In genomic region chr3:10974131-10974530, GRCh38 we compare ENCODE assay signal across 38 cellular contexts. TPM values are rescaled to one million over a fixed set of nuclear protein-coding genes. Genes with fewer than 3 reads are reported as not detected.
"Had no signal": no experiment of that assay in that cellular context is flagged by ENCODE, and none has a peak within 500 bp of the region (broad histone marks: within the 10 kb centered on the region; RNA-seq: fewer than 3 reads in every experiment).

No MANE protein-coding gene starts in this region.

- H3K4me3 ChIP-seq: MG63 had no signal

- H3K9me3 ChIP-seq: MG63 had no signal

- H3K27me3 ChIP-seq: MG63 had no signal

- DNase-seq: Karpas-422, Kasumi-1, MG63, MM.1S, MV-4-11, NCI-H1048, NCI-H1092, NCI-H1092 treated with DMSO at 0.1 percent for 48 hours, NCI-H1105, NCI-H1105 treated with DMSO at 0.1 percent for 48 hours, NCI-H1417, NCI-H1417 treated with DMSO at 0.1 percent for 48 hours, NCI-H1436, NCI-H1436 treated with DMSO at 0.1 percent for 48 hours, NCI-H146, NCI-H1694, NCI-H1694 treated with DMSO at 0.1 percent for 48 hours, NCI-H187, NCI-H187 treated with DMSO at 0.1 percent for 48 hours, NCI-H1930, NCI-H2029, NCI-H2029 treated with DMSO at 0.1 percent for 48 hours, NCI-H2081, NCI-H2081 treated with DMSO at 0.1 percent for 48 hours, NCI-H2107, NCI-H2171, NCI-H2171 treated with DMSO at 0.1 percent for 48 hours, NCI-H2227 treated with DMSO at 0.1 percent for 48 hours, NCI-H226, NCI-H345, NCI-H446, NCI-H446 treated with DMSO at 0.1 percent for 48 hours, NCI-H510A, NCI-H510A treated with DMSO at 0.1 percent for 48 hours, NCI-H524 had no signal

- H3K36me3 ChIP-seq: MG63 had no signal

RNA-seq across cellular contexts. Expression of gene SLC6A1, which starts 18.4 kb away (rescaled TPM):
- total RNA-seq: M059J, MCF 10A, NCI-H460 had no signal
